1 cellular context compared by ENCODE assay signal in genomic region chr17:2592974-2593845, GRCh38.
TF ChIP-seq lines count a peak whose summit lies in the region.

Gene PAFAH1B1, plus strand, starts transcription at chr17:2593654. Its CDS starts 44,635 bp downstream, at chr17:2638289.

TF ChIP-seq in HepG2, 621 proteins besides CTCF, POLR2A, EP300 and RAD21 (continued from another document and continues in another):
- TF ChIP-seq ZBTB10 (CRISPR knock-in tag; IDR thresholded peaks at IDR 0.05; ENCODE audit: borderline replicate concordance) (no peak), ZNF703 (CRISPR knock-in tag; IDR thresholded peaks at IDR 0.05; ENCODE audit: borderline replicate concordance) (no peak), UBTF (CRISPR knock-in tag; IDR thresholded peaks at IDR 0.05) (peak; percentile 84), ZNF7 (CRISPR knock-in tag; IDR thresholded peaks at IDR 0.05) (no peak), FOXJ3 (CRISPR knock-in tag; IDR thresholded peaks at IDR 0.05; ENCODE audit: borderline replicate concordance) (no peak), RBFOX2 (IDR thresholded peaks at IDR 0.05; ENCODE audit: low read depth, low read length) (peak; percentile 82), KIAA2018 (CRISPR knock-in tag; IDR thresholded peaks at IDR 0.05; ENCODE audit: borderline replicate concordance) (no peak), ZNF562 (CRISPR knock-in tag; IDR thresholded peaks at IDR 0.05; ENCODE audit: borderline replicate concordance) (no peak), GMEB2 (CRISPR knock-in tag; IDR thresholded peaks at IDR 0.05; ENCODE audit: low read depth) (peak; percentile 28; the same call in 1 of the 2 replicates), ZNF782 (CRISPR knock-in tag; IDR thresholded peaks at IDR 0.05; ENCODE audit: borderline replicate concordance) (no peak), ZNF766 (CRISPR knock-in tag; IDR thresholded peaks at IDR 0.05; ENCODE audit: borderline replicate concordance) (no peak), THAP11 (CRISPR knock-in tag; IDR thresholded peaks at IDR 0.05) (peak; percentile 19; the same call in 1 of the 2 replicates), ZBTB7A (CRISPR knock-in tag; IDR thresholded peaks at IDR 0.05) (no peak), NR1H2 (CRISPR knock-in tag; IDR thresholded peaks at IDR 0.05; ENCODE audit: borderline replicate concordance, low read depth) (no peak), ZIK1 (CRISPR knock-in tag; IDR thresholded peaks at IDR 0.05; ENCODE audit: borderline replicate concordance, low read depth) (peak; percentile 44; the same call in 1 of the 2 replicates), AKAP8 (CRISPR knock-in tag; IDR thresholded peaks at IDR 0.05) (no peak), HMGXB4 (CRISPR knock-in tag; IDR thresholded peaks at IDR 0.05; ENCODE audit: borderline replicate concordance in 1 of 2, low read depth in 1 of 2) (peak; percentile 21 to 62; a peak in 2 of 4 replicates), CREM (IDR thresholded peaks at IDR 0.05) (no peak), CREM (CRISPR knock-in tag; IDR thresholded peaks at IDR 0.05) (no peak), ZNF878 (CRISPR knock-in tag; IDR thresholded peaks at IDR 0.05) (no peak), SNAPC5 (CRISPR knock-in tag; IDR thresholded peaks at IDR 0.05; ENCODE audit: borderline replicate concordance) (no peak), KDM6A (CRISPR knock-in tag; IDR thresholded peaks at IDR 0.05; ENCODE audit: low read depth) (no peak), ZNF256 (CRISPR knock-in tag; conservative IDR thresholded peaks at IDR 0.05) (0 out of 2 replicates have a peak, but pooled peaks have one; percentile 38), ZNF678 (CRISPR knock-in tag; IDR thresholded peaks at IDR 0.05) (no peak), TARDBP (CRISPR knock-in tag; IDR thresholded peaks at IDR 0.05) (no peak), THAP8 (CRISPR knock-in tag; IDR thresholded peaks at IDR 0.05; ENCODE audit: borderline replicate concordance) (no peak), ZNF597 (CRISPR knock-in tag; IDR thresholded peaks at IDR 0.05) (no peak), FOSL2 (CRISPR knock-in tag; IDR thresholded peaks at IDR 0.05) (peak; percentile 31), MEF2D (CRISPR knock-in tag; IDR thresholded peaks at IDR 0.05) (no peak), ZNF572 (CRISPR knock-in tag; IDR thresholded peaks at IDR 0.05) (no peak), PREB (CRISPR knock-in tag; IDR thresholded peaks at IDR 0.05) (no peak), ZNF160 (CRISPR knock-in tag; IDR thresholded peaks at IDR 0.05) (no peak; the same call in 1 of the 2 replicates), HES4 (CRISPR knock-in tag; IDR thresholded peaks at IDR 0.05; ENCODE audit: borderline replicate concordance) (peak; percentile 84; the same call in 1 of the 2 replicates), ZNF24 (IDR thresholded peaks at IDR 0.05) (no peak), HCFC1 (IDR thresholded peaks at IDR 0.05; ENCODE audit: low read depth, low read length) (no peak), ZNF362 (CRISPR knock-in tag; IDR thresholded peaks at IDR 0.05; ENCODE audit: borderline replicate concordance) (no peak; the same call in 1 of the 2 replicates), KMT2B (CRISPR knock-in tag; IDR thresholded peaks at IDR 0.05) (peak; percentile 77), JDP2 (CRISPR knock-in tag; IDR thresholded peaks at IDR 0.05; ENCODE audit: borderline replicate concordance) (no peak), ZNF580 (CRISPR knock-in tag; IDR thresholded peaks at IDR 0.05; ENCODE audit: borderline replicate concordance, low read depth) (peak; percentile 55; the same call in 1 of the 2 replicates)
